1 cellular context compared by ENCODE assay signal in genomic region chr5:127660048-127660733, GRCh38.
TF ChIP-seq lines count a peak whose summit lies in the region.

No MANE protein-coding gene starts in this region.

TF ChIP-seq in WTC11, 78 proteins besides CTCF, POLR2A, EP300 and RAD21 (continued from another document):
- TF ChIP-seq, protein P1, sequence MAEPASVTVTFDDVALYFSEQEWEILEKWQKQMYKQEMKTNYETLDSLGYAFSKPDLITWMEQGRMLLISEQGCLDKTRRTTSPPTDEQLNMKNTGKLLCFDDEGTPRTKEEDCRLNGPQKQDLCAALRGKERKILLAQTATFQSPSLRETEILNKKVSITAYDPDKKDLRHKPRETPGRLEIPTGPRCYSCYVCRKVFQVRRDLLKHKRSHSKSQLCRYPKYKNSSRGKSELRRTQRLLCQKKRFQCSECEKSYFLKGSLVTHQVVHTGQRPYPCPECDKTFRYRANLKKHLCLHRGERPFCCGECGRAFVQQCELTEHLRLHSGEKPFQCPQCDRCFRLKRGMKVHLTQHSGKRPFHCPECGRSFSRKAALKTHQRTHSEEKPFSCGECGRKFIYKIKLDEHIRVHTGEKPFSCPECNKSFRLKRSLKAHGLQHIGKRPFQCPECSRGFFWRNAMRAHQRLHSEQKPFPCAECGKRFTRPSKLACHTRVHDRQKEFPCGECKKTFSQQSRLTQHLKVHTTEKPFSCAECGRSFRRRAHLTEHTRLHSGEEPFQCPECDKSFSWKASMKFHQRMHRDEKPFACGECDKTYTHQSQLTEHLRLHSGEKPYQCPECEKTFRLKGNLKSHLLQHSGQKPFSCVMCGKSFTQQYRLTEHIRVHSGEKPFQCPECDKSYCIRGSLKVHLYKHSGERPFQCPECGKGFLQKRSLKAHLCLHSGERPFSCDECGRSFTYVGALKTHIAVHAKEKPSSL (CRISPR knock-in tag; conservative IDR thresholded peaks at IDR 0.05): no peak
- TF ChIP-seq, protein P2, sequence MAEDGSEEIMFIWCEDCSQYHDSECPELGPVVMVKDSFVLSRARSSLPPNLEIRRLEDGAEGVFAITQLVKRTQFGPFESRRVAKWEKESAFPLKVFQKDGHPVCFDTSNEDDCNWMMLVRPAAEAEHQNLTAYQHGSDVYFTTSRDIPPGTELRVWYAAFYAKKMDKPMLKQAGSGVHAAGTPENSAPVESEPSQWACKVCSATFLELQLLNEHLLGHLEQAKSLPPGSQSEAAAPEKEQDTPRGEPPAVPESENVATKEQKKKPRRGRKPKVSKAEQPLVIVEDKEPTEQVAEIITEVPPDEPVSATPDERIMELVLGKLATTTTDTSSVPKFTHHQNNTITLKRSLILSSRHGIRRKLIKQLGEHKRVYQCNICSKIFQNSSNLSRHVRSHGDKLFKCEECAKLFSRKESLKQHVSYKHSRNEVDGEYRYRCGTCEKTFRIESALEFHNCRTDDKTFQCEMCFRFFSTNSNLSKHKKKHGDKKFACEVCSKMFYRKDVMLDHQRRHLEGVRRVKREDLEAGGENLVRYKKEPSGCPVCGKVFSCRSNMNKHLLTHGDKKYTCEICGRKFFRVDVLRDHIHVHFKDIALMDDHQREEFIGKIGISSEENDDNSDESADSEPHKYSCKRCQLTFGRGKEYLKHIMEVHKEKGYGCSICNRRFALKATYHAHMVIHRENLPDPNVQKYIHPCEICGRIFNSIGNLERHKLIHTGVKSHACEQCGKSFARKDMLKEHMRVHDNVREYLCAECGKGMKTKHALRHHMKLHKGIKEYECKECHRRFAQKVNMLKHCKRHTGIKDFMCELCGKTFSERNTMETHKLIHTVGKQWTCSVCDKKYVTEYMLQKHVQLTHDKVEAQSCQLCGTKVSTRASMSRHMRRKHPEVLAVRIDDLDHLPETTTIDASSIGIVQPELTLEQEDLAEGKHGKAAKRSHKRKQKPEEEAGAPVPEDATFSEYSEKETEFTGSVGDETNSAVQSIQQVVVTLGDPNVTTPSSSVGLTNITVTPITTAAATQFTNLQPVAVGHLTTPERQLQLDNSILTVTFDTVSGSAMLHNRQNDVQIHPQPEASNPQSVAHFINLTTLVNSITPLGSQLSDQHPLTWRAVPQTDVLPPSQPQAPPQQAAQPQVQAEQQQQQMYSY (CRISPR knock-in tag; IDR thresholded peaks at IDR 0.05): no peak
- TF ChIP-seq USF1 (CRISPR knock-in tag; IDR thresholded peaks at IDR 0.05) (no peak), NR3C1 (CRISPR knock-in tag; conservative IDR thresholded peaks at IDR 0.05; ENCODE audit: low read depth) (no peak), AFF4 (CRISPR knock-in tag; IDR thresholded peaks at IDR 0.05; ENCODE audit: borderline replicate concordance) (no peak), NR2C2 (CRISPR knock-in tag; IDR thresholded peaks at IDR 0.05) (no peak), FOXJ3 (CRISPR knock-in tag; IDR thresholded peaks at IDR 0.05; ENCODE audit: borderline replicate concordance) (no peak), ZNF423 (CRISPR knock-in tag; IDR thresholded peaks at IDR 0.05) (no peak), KAT7 (CRISPR knock-in tag; IDR thresholded peaks at IDR 0.05; ENCODE audit: borderline replicate concordance) (no peak), E2F4 (CRISPR knock-in tag; IDR thresholded peaks at IDR 0.05; ENCODE audit: borderline replicate concordance, low read depth) (no peak), GABPB1 (CRISPR knock-in tag; IDR thresholded peaks at IDR 0.05) (no peak)
